ENCODE assay signal across 9 cellular contexts in the genomic region with DNA sequence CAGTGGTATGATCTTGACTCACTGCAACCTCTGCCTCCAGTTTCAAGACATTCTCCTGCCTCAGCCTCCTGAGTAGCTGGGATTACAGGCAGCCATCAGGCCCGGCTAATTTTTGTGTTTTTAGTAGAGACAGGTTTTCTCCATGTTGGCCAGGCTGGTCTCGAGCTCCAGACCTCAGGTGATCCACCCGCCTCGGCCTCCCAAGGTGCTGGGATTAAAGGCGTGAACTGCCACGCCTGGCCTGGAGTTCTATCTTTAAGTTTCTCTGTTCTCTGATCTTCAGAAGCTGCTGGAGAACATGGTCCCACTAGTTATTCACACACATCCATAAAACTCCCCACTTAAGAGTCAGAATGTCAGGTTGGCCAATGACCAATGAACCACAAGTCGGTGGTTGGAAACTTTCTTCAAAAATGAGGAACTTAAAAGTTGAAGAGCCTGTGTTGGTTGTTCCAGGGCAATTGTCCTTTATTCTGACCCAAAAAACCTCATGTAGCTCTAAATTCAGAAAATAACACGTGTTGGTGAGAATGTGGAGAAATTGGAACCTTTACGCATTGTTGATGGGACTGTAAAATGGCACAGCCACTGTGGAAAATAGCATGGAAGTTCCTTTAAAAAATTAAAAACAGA. TPM values are rescaled to one million over a fixed set of nuclear protein-coding genes. Genes with fewer than 3 reads are reported as not detected.
DNase-seq lines count a peak whose midpoint lies in the region; ATAC-seq and TF ChIP-seq lines count a peak whose summit lies in the region.
"Had no signal": no experiment of that assay in that cellular context is flagged by ENCODE, and none has a peak within 500 bp of the region (broad histone marks: within the 10 kb centered on the region; RNA-seq: fewer than 3 reads in every experiment).

No MANE protein-coding gene starts in this region.

- H3K9ac ChIP-seq in OCI-LY3 (ENCODE audit: low read length), result no peak overlapping the region

- peak; percentile 17 for DNase-seq in mucosa of gallbladder (ENCODE audit: low spot score)
- DNase-seq in NCI-H1092 treated with DMSO at 0.1 percent for 48 hours (lab: John Stamatoyannopoulos, UW), result no peak
- no peak for DNase-seq in activated T-helper 2 cell treated with anti-CD3 and anti-CD28 coated beads, Interferon-gamma antibody, Interleukin-2, Interleukin-4, amounts not matched to agents 10 μg/mL and 5 μg/mL and 100 μg/mL, durations not matched to agents 14 hours and 24 hours and 36 hours (ENCODE audit: low spot score)
- no peak for DNase-seq in NCI-H524 treated with DMSO at 0.1 percent for 48 hours (lab: John Stamatoyannopoulos, UW)
- no peak for DNase-seq in esophagus muscularis mucosa (ENCODE audit: extremely low spot score)

- H3K4me3 Mint-ChIP-seq in activated T-helper 2 cell treated with anti-CD3 and anti-CD28 coated beads, Interferon-gamma antibody, Interleukin-2, Interleukin-4, amounts not matched to agents 10 μg/mL and 5 μg/mL and 100 μg/mL, durations not matched to agents 14 hours and 24 hours and 36 hours (ENCODE audit: low read depth), result no peak overlapping the region

- no peaks in the 10 kb centered on the region for H3K27me3 ChIP-seq in OCI-LY3 (ENCODE audit: low read depth, low read length)
- no peaks in the 10 kb centered on the region for H3K27me3 ChIP-seq in esophagus muscularis mucosa

- H3K27me3 Mint-ChIP-seq in activated T-helper 2 cell treated with anti-CD3 and anti-CD28 coated beads, Interferon-gamma antibody, Interleukin-2, Interleukin-4, amounts not matched to agents 10 μg/mL and 5 μg/mL and 100 μg/mL, durations not matched to agents 14 hours and 24 hours and 36 hours (ENCODE audit: low read depth), result no peaks in the 10 kb centered on the region

- H3K27ac ChIP-seq in OCI-LY3 (ENCODE audit: low read length), result no peak overlapping the region
- H3K27ac ChIP-seq in esophagus muscularis mucosa (replicated peaks in 1 of 4), result no peak overlapping the region

- ATAC-seq in GM18909 (IDR thresholded peaks at IDR 0.05; ENCODE audit: poor library complexity, unreplicated experiment) (peak; percentile 95), HG02943 (IDR thresholded peaks at IDR 0.05; ENCODE audit: low read depth, unreplicated experiment) (peak; percentile 66)

- no peak overlapping the region for H2AFZ ChIP-seq in OCI-LY3 (ENCODE audit: low read depth, low read length)

- H3K4me1 Mint-ChIP-seq in activated T-helper 2 cell treated with anti-CD3 and anti-CD28 coated beads, Interferon-gamma antibody, Interleukin-2, Interleukin-4, amounts not matched to agents 10 μg/mL and 5 μg/mL and 100 μg/mL, durations not matched to agents 14 hours and 24 hours and 36 hours (ENCODE audit: low read depth), result peaks cover 2% of the 10 kb centered on the region

- TF ChIP-seq POLR2A in esophagus muscularis mucosa (IDR thresholded peaks at IDR 0.05; ENCODE audit: low read depth), result no peak

- H3K27ac Mint-ChIP-seq in activated T-helper 2 cell treated with anti-CD3 and anti-CD28 coated beads, Interferon-gamma antibody, Interleukin-2, Interleukin-4, amounts not matched to agents 10 μg/mL and 5 μg/mL and 100 μg/mL, durations not matched to agents 14 hours and 24 hours and 36 hours, result no peak overlapping the region

- H3K9me3 Mint-ChIP-seq in activated T-helper 2 cell treated with anti-CD3 and anti-CD28 coated beads, Interferon-gamma antibody, Interleukin-2, Interleukin-4, amounts not matched to agents 10 μg/mL and 5 μg/mL and 100 μg/mL, durations not matched to agents 14 hours and 24 hours and 36 hours, result no peaks in the 10 kb centered on the region

- H3K9me3 ChIP-seq in OCI-LY3 (ENCODE audit: insufficient read depth, low read length) (no peaks in the 10 kb centered on the region), esophagus muscularis mucosa (no peaks in the 10 kb centered on the region)

- TF ChIP-seq EP300 in esophagus muscularis mucosa (IDR thresholded peaks at IDR 0.05), result no peak

- H3K4me3 ChIP-seq in OCI-LY3 (ENCODE audit: low read length), result no peak overlapping the region
- H3K4me3 ChIP-seq in esophagus muscularis mucosa, result no peak overlapping the region

- peak overlapping the region; percentile 20 for H3K4me2 ChIP-seq in OCI-LY3 (ENCODE audit: low read length)

- intact Hi-C loops in activated T-helper 2 cell treated with anti-CD3 and anti-CD28 coated beads, Interferon-gamma antibody, Interleukin-2, Interleukin-4, amounts not matched to agents 10 μg/mL and 5 μg/mL and 100 μg/mL, durations not matched to agents 14 hours and 24 hours and 36 hours (cut with micrococcal nuclease), result no loop called here
- intact Hi-C loops in esophagus muscularis mucosa (cut with DNase I), result no loop called here

- no peaks in the 10 kb centered on the region for H4K20me1 ChIP-seq in OCI-LY3 (ENCODE audit: insufficient read depth, low read length)

- no peaks in the 10 kb centered on the region for H3K36me3 Mint-ChIP-seq in activated T-helper 2 cell treated with anti-CD3 and anti-CD28 coated beads, Interferon-gamma antibody, Interleukin-2, Interleukin-4, amounts not matched to agents 10 μg/mL and 5 μg/mL and 100 μg/mL, durations not matched to agents 14 hours and 24 hours and 36 hours (ENCODE audit: low read depth)

- peaks cover 19% of the 10 kb centered on the region for H3K4me1 ChIP-seq in OCI-LY3 (ENCODE audit: low read length)
- H3K4me1 ChIP-seq in esophagus muscularis mucosa, result no peaks in the 10 kb centered on the region

- 80% methylated on average over 9 of the region's 9 CpGs for whole genome bisulfite sequencing in esophagus muscularis mucosa

- H3K79me2 ChIP-seq in OCI-LY3 (ENCODE audit: low read length), result no peaks in the 10 kb centered on the region

- TF ChIP-seq CTCF in OCI-LY3 (IDR thresholded peaks at IDR 0.05; ENCODE audit: low read depth, low read length), result no peak
- no peak for TF ChIP-seq CTCF in esophagus muscularis mucosa (IDR thresholded peaks at IDR 0.05)

- H3K36me3 ChIP-seq in OCI-LY3 (replicated peaks; ENCODE audit: low read depth, low read length) (no peaks in the 10 kb centered on the region), esophagus muscularis mucosa (no peaks in the 10 kb centered on the region)

RNA-seq across cellular contexts. Expression of a gene that starts 55.9 kb away (rescaled TPM):
- total RNA-seq in mucosa of gallbladder (28.9 TPM), esophagus muscularis mucosa (10 to 100 TPM; 32.1 to 42.7 (median 36.6) TPM)
- 19.2 and 20.3 TPM in 2 replicates for total RNA-seq in activated T-helper 2 cell treated with anti-CD3 and anti-CD28 coated beads, Interferon-gamma antibody, Interleukin-2, Interleukin-4, amounts not matched to agents 10 μg/mL and 5 μg/mL and 100 μg/mL, durations not matched to agents 14 hours and 24 hours and 36 hours

RNA-seq across cellular contexts. Expression of a gene that starts 56.3 kb away (rescaled TPM):
- total RNA-seq in mucosa of gallbladder (0.14 TPM), esophagus muscularis mucosa (under 1 TPM in 2 of 4 donors, not detected in 2; 0.17 to 0.26 TPM)
- not detected in 2 replicates for total RNA-seq in activated T-helper 2 cell treated with anti-CD3 and anti-CD28 coated beads, Interferon-gamma antibody, Interleukin-2, Interleukin-4, amounts not matched to agents 10 μg/mL and 5 μg/mL and 100 μg/mL, durations not matched to agents 14 hours and 24 hours and 36 hours
- total RNA-seq: G401 had no signal

RNA-seq across cellular contexts. Expression of a gene that starts 56.3 kb away (rescaled TPM):
- total RNA-seq in mucosa of gallbladder (0.09 TPM), esophagus muscularis mucosa (not detected)
- not detected in 2 replicates for total RNA-seq in activated T-helper 2 cell treated with anti-CD3 and anti-CD28 coated beads, Interferon-gamma antibody, Interleukin-2, Interleukin-4, amounts not matched to agents 10 μg/mL and 5 μg/mL and 100 μg/mL, durations not matched to agents 14 hours and 24 hours and 36 hours
